Comparison of ENCODE assay signal across 1 cellular context in genomic region chr11:14642873-14643696, GRCh38.
TF ChIP-seq lines count a peak whose summit lies in the region.

No MANE protein-coding gene starts in this region.

TF ChIP-seq in HEK293, 187 proteins besides CTCF, POLR2A, EP300 and RAD21 (continued from another document):
- no peak for TF ChIP-seq ZNF274 (IDR thresholded peaks at IDR 0.05; ENCODE audit: low read length)
- no peak for TF ChIP-seq ZNF274 (tag by site-specific recombination; IDR thresholded peaks at IDR 0.05; ENCODE audit: borderline replicate concordance)
- TF ChIP-seq, protein P1, sequence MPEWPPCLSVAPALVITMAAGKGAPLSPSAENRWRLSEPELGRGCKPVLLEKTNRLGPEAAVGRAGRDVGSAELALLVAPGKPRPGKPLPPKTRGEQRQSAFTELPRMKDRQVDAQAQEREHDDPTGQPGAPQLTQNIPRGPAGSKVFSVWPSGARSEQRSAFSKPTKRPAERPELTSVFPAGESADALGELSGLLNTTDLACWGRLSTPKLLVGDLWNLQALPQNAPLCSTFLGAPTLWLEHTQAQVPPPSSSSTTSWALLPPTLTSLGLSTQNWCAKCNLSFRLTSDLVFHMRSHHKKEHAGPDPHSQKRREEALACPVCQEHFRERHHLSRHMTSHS (tag by site-specific recombination; IDR thresholded peaks at IDR 0.05) = no peak
- TF ChIP-seq, protein P2, sequence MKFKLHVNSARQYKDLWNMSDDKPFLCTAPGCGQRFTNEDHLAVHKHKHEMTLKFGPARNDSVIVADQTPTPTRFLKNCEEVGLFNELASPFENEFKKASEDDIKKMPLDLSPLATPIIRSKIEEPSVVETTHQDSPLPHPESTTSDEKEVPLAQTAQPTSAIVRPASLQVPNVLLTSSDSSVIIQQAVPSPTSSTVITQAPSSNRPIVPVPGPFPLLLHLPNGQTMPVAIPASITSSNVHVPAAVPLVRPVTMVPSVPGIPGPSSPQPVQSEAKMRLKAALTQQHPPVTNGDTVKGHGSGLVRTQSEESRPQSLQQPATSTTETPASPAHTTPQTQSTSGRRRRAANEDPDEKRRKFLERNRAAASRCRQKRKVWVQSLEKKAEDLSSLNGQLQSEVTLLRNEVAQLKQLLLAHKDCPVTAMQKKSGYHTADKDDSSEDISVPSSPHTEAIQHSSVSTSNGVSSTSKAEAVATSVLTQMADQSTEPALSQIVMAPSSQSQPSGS (tag by site-specific recombination; IDR thresholded peaks at IDR 0.05; ENCODE audit: low read depth) = no peak
- 0 out of 2 replicates have a peak, but pooled peaks have one; percentile 5 for TF ChIP-seq ZSCAN30 (tag by site-specific recombination; IDR thresholded peaks at IDR 0.05)
- no peak for TF ChIP-seq ZNF701 (tag by site-specific recombination; IDR thresholded peaks at IDR 0.05)
